8 cellular contexts compared by ENCODE assay signal in the genomic region with DNA sequence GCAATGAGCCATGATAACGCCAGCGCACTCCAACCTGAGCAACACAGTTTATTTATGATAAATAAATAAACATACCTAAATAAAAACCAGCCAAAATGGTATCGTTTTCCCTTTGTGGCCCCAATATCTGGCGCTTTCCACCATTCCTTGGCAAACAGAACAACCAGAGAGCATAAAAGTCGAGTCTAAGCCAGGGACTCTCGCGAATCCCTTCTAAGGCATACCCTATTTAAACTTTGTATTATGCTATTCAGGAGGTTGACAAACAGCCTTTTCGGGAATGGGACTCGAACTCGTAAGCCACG. TPM values are rescaled to one million over a fixed set of nuclear protein-coding genes. Genes with fewer than 3 reads are reported as not detected.
A peak's percentile ranks its signal among the peaks of the same experiment; 100 is the strongest.
DNase-seq lines count a peak whose midpoint lies in the region; ATAC-seq and TF ChIP-seq lines count a peak whose summit lies in the region.

No MANE protein-coding gene starts in this region.

- H3K27me3 ChIP-seq in left lung (no peaks in the 10 kb centered on the region), thoracic aorta (replicated peaks; ENCODE audit: insufficient read depth) (no peaks in the 10 kb centered on the region)

- peak overlapping the region; percentile 99 for H3K27ac Mint-ChIP-seq in activated CD8-positive, alpha-beta memory T cell treated with anti-CD3 and anti-CD28 coated beads, Interleukin-2, amount 10 ng/mL, durations not matched to agents 7 days and 5 days

- no peak for ATAC-seq in activated CD8-positive, alpha-beta memory T cell treated with anti-CD3 and anti-CD28 coated beads, Interleukin-2, amount 10 ng/mL, durations not matched to agents 7 days and 5 days
- ATAC-seq in left lung (no peak), thoracic aorta (ENCODE audit: insufficient number of reproducible peaks, low FRiP score, low read depth) (no peak)

- CTCF ChIA-PET in activated CD8-positive, alpha-beta memory T cell treated with anti-CD3 and anti-CD28 coated beads, Interleukin-2, amount 10 ng/mL, durations not matched to agents 7 days and 5 days (lab: Charles Lee) = interaction anchor here (0.9 to 5.3 kb wide), 12 partner anchors 12 to 718 kb away, joined by 3 to 28 read pairs (median 4); a partner anchor contains a TSS

- H3K9me3 ChIP-seq in left lung (no peaks in the 10 kb centered on the region), thoracic aorta (no peaks in the 10 kb centered on the region)

- WGBS in adipose tissue, 3 donors = 23 to 25% (median 23%) methylated on average over 11 of the region's 11 CpGs

- H3K4me1 ChIP-seq in left lung = peaks cover 25 to 33% of the 10 kb centered on the region in 2 donors
- H3K4me1 ChIP-seq in thoracic aorta (ENCODE audit: control insufficient read depth in 1 of 2, low read depth in 2 of 2) = peaks cover 31 to 33% of the 10 kb centered on the region in 2 donors

- no peaks in the 10 kb centered on the region for H3K9me3 Mint-ChIP-seq in activated CD8-positive, alpha-beta memory T cell treated with anti-CD3 and anti-CD28 coated beads, Interleukin-2, amount 10 ng/mL, durations not matched to agents 7 days and 5 days (ENCODE audit: low read depth)

- no peak for DNase-seq in activated CD8-positive, alpha-beta memory T cell treated with anti-CD3 and anti-CD28 coated beads, Interleukin-2, amount 10 ng/mL, durations not matched to agents 7 days and 5 days
- no peak for DNase-seq in activated CD8-positive, alpha-beta memory T cell treated with anti-CD3 and anti-CD28 coated beads for 24 hours
- no peak for DNase-seq in left lung
- no peak for DNase-seq in thoracic aorta (ENCODE audit: low spot score)
- DNase-seq in activated effector memory CD4-positive, alpha-beta T cell treated with anti-CD3 and anti-CD28 coated beads, Interleukin-2, amount 50 U/mL, for 16 hours = no peak
- DNase-seq in occipital lobe (lab: John Stamatoyannopoulos, UW) = no peak
- DNase-seq in mesenteric fat pad (ENCODE audit: low spot score) = no peak

- H3K36me3 ChIP-seq in left lung (no peaks in the 10 kb centered on the region), thoracic aorta (no peaks in the 10 kb centered on the region)

- peaks cover 33% of the 10 kb centered on the region for H3K4me1 Mint-ChIP-seq in activated CD8-positive, alpha-beta memory T cell treated with anti-CD3 and anti-CD28 coated beads, Interleukin-2, amount 10 ng/mL, durations not matched to agents 7 days and 5 days

- intact Hi-C loops in left lung (cut with DNase I) = no loop called here

- H3K27me3 Mint-ChIP-seq in activated CD8-positive, alpha-beta memory T cell treated with anti-CD3 and anti-CD28 coated beads, Interleukin-2, amount 10 ng/mL, durations not matched to agents 7 days and 5 days = no peaks in the 10 kb centered on the region

- peak overlapping the region; percentile 78 to 84 for H3K4me3 ChIP-seq in left lung
- H3K4me3 ChIP-seq in thoracic aorta = peak overlapping the region; percentile 99

- H3K36me3 Mint-ChIP-seq in activated CD8-positive, alpha-beta memory T cell treated with anti-CD3 and anti-CD28 coated beads, Interleukin-2, amount 10 ng/mL, durations not matched to agents 7 days and 5 days = peaks cover 27% of the 10 kb centered on the region

- H3K27ac ChIP-seq in adipose tissue (ENCODE audit: low read depth, low read length) = peak overlapping the region; percentile 43
- H3K27ac ChIP-seq in left lung = peak overlapping the region; percentile 98 to 100
- H3K27ac ChIP-seq in thoracic aorta = peak overlapping the region; percentile 100

- TF ChIP-seq CTCF in left lung (IDR thresholded peaks at IDR 0.05) (no peak), thoracic aorta (IDR thresholded peaks at IDR 0.05) (no peak)

- H3K4me3 Mint-ChIP-seq in activated CD8-positive, alpha-beta memory T cell treated with anti-CD3 and anti-CD28 coated beads, Interleukin-2, amount 10 ng/mL, durations not matched to agents 7 days and 5 days = peak overlapping the region; percentile 100

RNA-seq across cellular contexts. Expression of a gene that starts 0.4 kb away (rescaled TPM):
- total RNA-seq in activated CD8-positive, alpha-beta memory T cell treated with anti-CD3 and anti-CD28 coated beads, Interleukin-2, amount 10 ng/mL, durations not matched to agents 7 days and 5 days = 100 to 1,000 TPM; 149 to 195 TPM
- 100 to 1,000 TPM in 2 of 3 donors, 10 to 100 TPM in 1; 56.7 to 114 (median 101) TPM for polyA plus RNA-seq in adipose tissue
- 100 to 1,000 TPM; 171 to 177 TPM for total RNA-seq in left lung
- 100 to 1,000 TPM; 194 to 264 TPM for total RNA-seq in thoracic aorta
- 769 TPM for total RNA-seq in occipital lobe
- total RNA-seq in mesenteric fat pad = 115 TPM

RNA-seq across cellular contexts. Expression of a gene that starts 48.5 kb away (rescaled TPM):
- total RNA-seq in activated CD8-positive, alpha-beta memory T cell treated with anti-CD3 and anti-CD28 coated beads, Interleukin-2, amount 10 ng/mL, durations not matched to agents 7 days and 5 days = 100 to 1,000 TPM in 1 of 2 experiments, 10 to 100 TPM in 1; 83.4 to 112 TPM
- 100 to 1,000 TPM in 2 of 3 donors, 10 to 100 TPM in 1; 41.6 to 160 (median 108) TPM for polyA plus RNA-seq in adipose tissue
- 10 to 100 TPM; 66.8 to 73.9 TPM for total RNA-seq in left lung
- total RNA-seq in thoracic aorta = 10 to 100 TPM; 53.9 to 65.6 TPM
- total RNA-seq in occipital lobe = 111 TPM
- 79.3 TPM for total RNA-seq in mesenteric fat pad

Comparison
In these comparisons a context has a peak if more than half of its experiments do, and no peak if none do; other contexts are left out.
1. H3K27ac ChIP-seq: peak in every context shown above with its lines; median percentile 100 in thoracic aorta; 99 in left lung; 43 in adipose tissue.